1 cellular context compared by ENCODE assay signal in the genomic region with DNA sequence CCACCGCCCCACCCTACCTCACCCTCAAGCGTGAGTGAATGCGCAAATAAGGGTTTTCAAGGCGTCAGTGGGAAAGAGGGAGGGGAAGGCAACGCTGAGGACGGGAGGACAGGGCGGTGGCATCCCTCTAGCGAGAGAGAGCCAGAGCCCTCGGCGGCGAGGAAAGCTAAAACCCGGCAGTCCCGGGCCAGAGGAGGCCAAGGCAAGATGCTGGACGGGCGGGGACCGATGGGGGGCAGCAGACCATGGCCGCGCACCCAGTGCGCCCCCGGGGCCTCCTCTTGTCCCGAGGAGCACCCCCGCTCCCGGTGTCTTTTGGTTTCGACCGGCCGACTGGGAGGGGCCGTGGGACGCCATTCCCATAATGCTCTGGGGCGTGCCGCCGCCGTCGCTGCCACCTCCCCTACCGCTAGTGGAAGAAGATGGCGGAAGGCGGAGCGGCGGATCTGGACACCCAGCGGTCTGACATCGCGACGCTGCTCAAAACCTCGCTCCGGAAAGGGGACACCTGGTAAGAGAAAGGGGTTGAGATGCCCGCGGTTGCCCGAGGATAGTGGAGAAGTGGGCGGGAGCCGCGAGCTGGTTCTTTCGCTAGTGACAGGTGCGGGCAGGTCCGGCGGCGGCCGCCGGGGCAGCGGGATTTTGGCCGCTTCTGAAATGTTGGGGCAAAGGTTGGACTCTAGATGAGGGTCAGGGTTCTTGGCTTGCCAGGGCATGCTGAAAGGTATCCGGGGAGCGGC.
TF ChIP-seq lines count a peak whose summit lies in the region.

A gene (plus strand): TSS at position 412 of the 740 bp plus-strand sequence. CDS start 11 bp downstream, at position 423.

TF ChIP-seq in HepG2, 621 proteins besides CTCF, POLR2A, EP300 and RAD21 (continued from another document and continues in another):
- TF ChIP-seq, protein P1, sequence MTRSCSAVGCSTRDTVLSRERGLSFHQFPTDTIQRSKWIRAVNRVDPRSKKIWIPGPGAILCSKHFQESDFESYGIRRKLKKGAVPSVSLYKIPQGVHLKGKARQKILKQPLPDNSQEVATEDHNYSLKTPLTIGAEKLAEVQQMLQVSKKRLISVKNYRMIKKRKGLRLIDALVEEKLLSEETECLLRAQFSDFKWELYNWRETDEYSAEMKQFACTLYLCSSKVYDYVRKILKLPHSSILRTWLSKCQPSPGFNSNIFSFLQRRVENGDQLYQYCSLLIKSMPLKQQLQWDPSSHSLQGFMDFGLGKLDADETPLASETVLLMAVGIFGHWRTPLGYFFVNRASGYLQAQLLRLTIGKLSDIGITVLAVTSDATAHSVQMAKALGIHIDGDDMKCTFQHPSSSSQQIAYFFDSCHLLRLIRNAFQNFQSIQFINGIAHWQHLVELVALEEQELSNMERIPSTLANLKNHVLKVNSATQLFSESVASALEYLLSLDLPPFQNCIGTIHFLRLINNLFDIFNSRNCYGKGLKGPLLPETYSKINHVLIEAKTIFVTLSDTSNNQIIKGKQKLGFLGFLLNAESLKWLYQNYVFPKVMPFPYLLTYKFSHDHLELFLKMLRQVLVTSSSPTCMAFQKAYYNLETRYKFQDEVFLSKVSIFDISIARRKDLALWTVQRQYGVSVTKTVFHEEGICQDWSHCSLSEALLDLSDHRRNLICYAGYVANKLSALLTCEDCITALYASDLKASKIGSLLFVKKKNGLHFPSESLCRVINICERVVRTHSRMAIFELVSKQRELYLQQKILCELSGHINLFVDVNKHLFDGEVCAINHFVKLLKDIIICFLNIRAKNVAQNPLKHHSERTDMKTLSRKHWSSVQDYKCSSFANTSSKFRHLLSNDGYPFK (CRISPR knock-in tag; IDR thresholded peaks at IDR 0.05; ENCODE audit: borderline replicate concordance), result peak; percentile 99
- TF ChIP-seq TBX3 (IDR thresholded peaks at IDR 0.05; ENCODE audit: borderline replicate concordance) (no peak), FLYWCH1 (CRISPR knock-in tag; IDR thresholded peaks at IDR 0.05) (no peak), HNRNPK (IDR thresholded peaks at IDR 0.05; ENCODE audit: low read depth, low read length, poor library complexity, severe bottlenecking) (peak; percentile 29), NFE2 (CRISPR knock-in tag; IDR thresholded peaks at IDR 0.05) (no peak), GABPB1 (CRISPR knock-in tag; IDR thresholded peaks at IDR 0.05) (peak; percentile 90), JUNB (CRISPR knock-in tag; IDR thresholded peaks at IDR 0.05; ENCODE audit: borderline replicate concordance) (no peak), ZNF382 (CRISPR knock-in tag; IDR thresholded peaks at IDR 0.05; ENCODE audit: borderline replicate concordance) (no peak), ZNF12 (CRISPR knock-in tag; IDR thresholded peaks at IDR 0.05) (no peak), PCBP1 (IDR thresholded peaks at IDR 0.05; ENCODE audit: borderline replicate concordance, low read depth, low read length) (peak; percentile 97), ZNF777 (CRISPR knock-in tag; IDR thresholded peaks at IDR 0.05) (peak; percentile 45), MEIS1 (CRISPR knock-in tag; IDR thresholded peaks at IDR 0.05; ENCODE audit: borderline replicate concordance) (peak; percentile 91; the same call in 1 of the 2 replicates), ZNF207 (IDR thresholded peaks at IDR 0.05; ENCODE audit: borderline replicate concordance) (no peak), ZNF558 (CRISPR knock-in tag; IDR thresholded peaks at IDR 0.05; ENCODE audit: borderline replicate concordance) (peak; percentile 92; the same call in 1 of the 2 replicates), ZNF780A (CRISPR knock-in tag; IDR thresholded peaks at IDR 0.05) (no peak), TSC22D2 (CRISPR knock-in tag; IDR thresholded peaks at IDR 0.05; ENCODE audit: borderline replicate concordance) (no peak), MATR3 (CRISPR knock-in tag; IDR thresholded peaks at IDR 0.05) (no peak), MIER3 (CRISPR knock-in tag; IDR thresholded peaks at IDR 0.05; ENCODE audit: borderline replicate concordance) (peak; percentile 83), HDAC2 (CRISPR knock-in tag; IDR thresholded peaks at IDR 0.05) (peak; percentile 54), MXI1 (IDR thresholded peaks at IDR 0.05; ENCODE audit: borderline replicate concordance, low read depth, low read length) (peak; percentile 75; the same call in 2 of the 3 replicates), NFRKB (IDR thresholded peaks at IDR 0.05) (no peak), CEBPG (CRISPR knock-in tag; IDR thresholded peaks at IDR 0.05) (no peak), ZNF75D (CRISPR knock-in tag; IDR thresholded peaks at IDR 0.05; ENCODE audit: borderline replicate concordance) (no peak; the same call in 1 of the 2 replicates), IRX3 (CRISPR knock-in tag; IDR thresholded peaks at IDR 0.05; ENCODE audit: borderline replicate concordance, low read depth) (no peak; the same call in 1 of the 2 replicates)
- TF ChIP-seq, protein P2, sequence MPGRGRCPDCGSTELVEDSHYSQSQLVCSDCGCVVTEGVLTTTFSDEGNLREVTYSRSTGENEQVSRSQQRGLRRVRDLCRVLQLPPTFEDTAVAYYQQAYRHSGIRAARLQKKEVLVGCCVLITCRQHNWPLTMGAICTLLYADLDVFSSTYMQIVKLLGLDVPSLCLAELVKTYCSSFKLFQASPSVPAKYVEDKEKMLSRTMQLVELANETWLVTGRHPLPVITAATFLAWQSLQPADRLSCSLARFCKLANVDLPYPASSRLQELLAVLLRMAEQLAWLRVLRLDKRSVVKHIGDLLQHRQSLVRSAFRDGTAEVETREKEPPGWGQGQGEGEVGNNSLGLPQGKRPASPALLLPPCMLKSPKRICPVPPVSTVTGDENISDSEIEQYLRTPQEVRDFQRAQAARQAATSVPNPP (CRISPR knock-in tag; IDR thresholded peaks at IDR 0.05), result 0 out of 2 replicates have a peak, but pooled peaks have one; percentile 54
- TF ChIP-seq, protein P3, sequence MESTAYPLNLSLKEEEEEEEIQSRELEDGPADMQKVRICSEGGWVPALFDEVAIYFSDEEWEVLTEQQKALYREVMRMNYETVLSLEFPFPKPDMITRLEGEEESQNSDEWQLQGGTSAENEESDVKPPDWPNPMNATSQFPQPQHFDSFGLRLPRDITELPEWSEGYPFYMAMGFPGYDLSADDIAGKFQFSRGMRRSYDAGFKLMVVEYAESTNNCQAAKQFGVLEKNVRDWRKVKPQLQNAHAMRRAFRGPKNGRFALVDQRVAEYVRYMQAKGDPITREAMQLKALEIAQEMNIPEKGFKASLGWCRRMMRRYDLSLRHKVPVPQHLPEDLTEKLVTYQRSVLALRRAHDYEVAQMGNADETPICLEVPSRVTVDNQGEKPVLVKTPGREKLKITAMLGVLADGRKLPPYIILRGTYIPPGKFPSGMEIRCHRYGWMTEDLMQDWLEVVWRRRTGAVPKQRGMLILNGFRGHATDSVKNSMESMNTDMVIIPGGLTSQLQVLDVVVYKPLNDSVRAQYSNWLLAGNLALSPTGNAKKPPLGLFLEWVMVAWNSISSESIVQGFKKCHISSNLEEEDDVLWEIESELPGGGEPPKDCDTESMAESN (CRISPR knock-in tag; conservative IDR thresholded peaks at IDR 0.05), result peak; percentile 87; the same call in 1 of the 2 replicates
- TF ChIP-seq, protein P4, sequence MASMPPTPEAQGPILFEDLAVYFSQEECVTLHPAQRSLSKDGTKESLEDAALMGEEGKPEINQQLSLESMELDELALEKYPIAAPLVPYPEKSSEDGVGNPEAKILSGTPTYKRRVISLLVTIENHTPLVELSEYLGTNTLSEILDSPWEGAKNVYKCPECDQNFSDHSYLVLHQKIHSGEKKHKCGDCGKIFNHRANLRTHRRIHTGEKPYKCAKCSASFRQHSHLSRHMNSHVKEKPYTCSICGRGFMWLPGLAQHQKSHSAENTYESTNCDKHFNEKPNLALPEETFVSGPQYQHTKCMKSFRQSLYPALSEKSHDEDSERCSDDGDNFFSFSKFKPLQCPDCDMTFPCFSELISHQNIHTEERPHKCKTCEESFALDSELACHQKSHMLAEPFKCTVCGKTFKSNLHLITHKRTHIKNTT (CRISPR knock-in tag; IDR thresholded peaks at IDR 0.05), result no peak
- TF ChIP-seq, protein P5, sequence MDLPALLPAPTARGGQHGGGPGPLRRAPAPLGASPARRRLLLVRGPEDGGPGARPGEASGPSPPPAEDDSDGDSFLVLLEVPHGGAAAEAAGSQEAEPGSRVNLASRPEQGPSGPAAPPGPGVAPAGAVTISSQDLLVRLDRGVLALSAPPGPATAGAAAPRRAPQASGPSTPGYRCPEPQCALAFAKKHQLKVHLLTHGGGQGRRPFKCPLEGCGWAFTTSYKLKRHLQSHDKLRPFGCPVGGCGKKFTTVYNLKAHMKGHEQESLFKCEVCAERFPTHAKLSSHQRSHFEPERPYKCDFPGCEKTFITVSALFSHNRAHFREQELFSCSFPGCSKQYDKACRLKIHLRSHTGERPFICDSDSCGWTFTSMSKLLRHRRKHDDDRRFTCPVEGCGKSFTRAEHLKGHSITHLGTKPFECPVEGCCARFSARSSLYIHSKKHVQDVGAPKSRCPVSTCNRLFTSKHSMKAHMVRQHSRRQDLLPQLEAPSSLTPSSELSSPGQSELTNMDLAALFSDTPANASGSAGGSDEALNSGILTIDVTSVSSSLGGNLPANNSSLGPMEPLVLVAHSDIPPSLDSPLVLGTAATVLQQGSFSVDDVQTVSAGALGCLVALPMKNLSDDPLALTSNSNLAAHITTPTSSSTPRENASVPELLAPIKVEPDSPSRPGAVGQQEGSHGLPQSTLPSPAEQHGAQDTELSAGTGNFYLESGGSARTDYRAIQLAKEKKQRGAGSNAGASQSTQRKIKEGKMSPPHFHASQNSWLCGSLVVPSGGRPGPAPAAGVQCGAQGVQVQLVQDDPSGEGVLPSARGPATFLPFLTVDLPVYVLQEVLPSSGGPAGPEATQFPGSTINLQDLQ (CRISPR knock-in tag; IDR thresholded peaks at IDR 0.05), result peak; percentile 56
- TF ChIP-seq, protein P6, sequence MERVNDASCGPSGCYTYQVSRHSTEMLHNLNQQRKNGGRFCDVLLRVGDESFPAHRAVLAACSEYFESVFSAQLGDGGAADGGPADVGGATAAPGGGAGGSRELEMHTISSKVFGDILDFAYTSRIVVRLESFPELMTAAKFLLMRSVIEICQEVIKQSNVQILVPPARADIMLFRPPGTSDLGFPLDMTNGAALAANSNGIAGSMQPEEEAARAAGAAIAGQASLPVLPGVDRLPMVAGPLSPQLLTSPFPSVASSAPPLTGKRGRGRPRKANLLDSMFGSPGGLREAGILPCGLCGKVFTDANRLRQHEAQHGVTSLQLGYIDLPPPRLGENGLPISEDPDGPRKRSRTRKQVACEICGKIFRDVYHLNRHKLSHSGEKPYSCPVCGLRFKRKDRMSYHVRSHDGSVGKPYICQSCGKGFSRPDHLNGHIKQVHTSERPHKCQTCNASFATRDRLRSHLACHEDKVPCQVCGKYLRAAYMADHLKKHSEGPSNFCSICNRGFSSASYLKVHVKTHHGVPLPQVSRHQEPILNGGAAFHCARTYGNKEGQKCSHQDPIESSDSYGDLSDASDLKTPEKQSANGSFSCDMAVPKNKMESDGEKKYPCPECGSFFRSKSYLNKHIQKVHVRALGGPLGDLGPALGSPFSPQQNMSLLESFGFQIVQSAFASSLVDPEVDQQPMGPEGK (CRISPR knock-in tag; IDR thresholded peaks at IDR 0.05), result peak; percentile 88
- TF ChIP-seq, protein P7, sequence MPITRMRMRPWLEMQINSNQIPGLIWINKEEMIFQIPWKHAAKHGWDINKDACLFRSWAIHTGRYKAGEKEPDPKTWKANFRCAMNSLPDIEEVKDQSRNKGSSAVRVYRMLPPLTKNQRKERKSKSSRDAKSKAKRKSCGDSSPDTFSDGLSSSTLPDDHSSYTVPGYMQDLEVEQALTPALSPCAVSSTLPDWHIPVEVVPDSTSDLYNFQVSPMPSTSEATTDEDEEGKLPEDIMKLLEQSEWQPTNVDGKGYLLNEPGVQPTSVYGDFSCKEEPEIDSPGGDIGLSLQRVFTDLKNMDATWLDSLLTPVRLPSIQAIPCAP (CRISPR knock-in tag; IDR thresholded peaks at IDR 0.05; ENCODE audit: low read depth), result no peak
- TF ChIP-seq, protein P8, sequence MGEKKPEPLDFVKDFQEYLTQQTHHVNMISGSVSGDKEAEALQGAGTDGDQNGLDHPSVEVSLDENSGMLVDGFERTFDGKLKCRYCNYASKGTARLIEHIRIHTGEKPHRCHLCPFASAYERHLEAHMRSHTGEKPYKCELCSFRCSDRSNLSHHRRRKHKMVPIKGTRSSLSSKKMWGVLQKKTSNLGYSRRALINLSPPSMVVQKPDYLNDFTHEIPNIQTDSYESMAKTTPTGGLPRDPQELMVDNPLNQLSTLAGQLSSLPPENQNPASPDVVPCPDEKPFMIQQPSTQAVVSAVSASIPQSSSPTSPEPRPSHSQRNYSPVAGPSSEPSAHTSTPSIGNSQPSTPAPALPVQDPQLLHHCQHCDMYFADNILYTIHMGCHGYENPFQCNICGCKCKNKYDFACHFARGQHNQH (CRISPR knock-in tag; IDR thresholded peaks at IDR 0.05), result peak; percentile 89
- TF ChIP-seq, protein P9, sequence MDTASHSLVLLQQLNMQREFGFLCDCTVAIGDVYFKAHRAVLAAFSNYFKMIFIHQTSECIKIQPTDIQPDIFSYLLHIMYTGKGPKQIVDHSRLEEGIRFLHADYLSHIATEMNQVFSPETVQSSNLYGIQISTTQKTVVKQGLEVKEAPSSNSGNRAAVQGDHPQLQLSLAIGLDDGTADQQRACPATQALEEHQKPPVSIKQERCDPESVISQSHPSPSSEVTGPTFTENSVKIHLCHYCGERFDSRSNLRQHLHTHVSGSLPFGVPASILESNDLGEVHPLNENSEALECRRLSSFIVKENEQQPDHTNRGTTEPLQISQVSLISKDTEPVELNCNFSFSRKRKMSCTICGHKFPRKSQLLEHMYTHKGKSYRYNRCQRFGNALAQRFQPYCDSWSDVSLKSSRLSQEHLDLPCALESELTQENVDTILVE (CRISPR knock-in tag; IDR thresholded peaks at IDR 0.05), result peak; percentile 89
- TF ChIP-seq, protein P10, sequence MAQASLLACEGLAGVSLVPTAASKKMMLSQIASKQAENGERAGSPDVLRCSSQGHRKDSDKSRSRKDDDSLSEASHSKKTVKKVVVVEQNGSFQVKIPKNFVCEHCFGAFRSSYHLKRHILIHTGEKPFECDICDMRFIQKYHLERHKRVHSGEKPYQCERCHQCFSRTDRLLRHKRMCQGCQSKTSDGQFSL (CRISPR knock-in tag; IDR thresholded peaks at IDR 0.05), result 0 out of 2 replicates have a peak, but pooled peaks have one; percentile 13
- TF ChIP-seq, protein P11, sequence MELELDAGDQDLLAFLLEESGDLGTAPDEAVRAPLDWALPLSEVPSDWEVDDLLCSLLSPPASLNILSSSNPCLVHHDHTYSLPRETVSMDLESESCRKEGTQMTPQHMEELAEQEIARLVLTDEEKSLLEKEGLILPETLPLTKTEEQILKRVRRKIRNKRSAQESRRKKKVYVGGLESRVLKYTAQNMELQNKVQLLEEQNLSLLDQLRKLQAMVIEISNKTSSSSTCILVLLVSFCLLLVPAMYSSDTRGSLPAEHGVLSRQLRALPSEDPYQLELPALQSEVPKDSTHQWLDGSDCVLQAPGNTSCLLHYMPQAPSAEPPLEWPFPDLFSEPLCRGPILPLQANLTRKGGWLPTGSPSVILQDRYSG (CRISPR knock-in tag; IDR thresholded peaks at IDR 0.05), result no peak
